21 cellular contexts compared by ENCODE assay signal in the genomic region with DNA sequence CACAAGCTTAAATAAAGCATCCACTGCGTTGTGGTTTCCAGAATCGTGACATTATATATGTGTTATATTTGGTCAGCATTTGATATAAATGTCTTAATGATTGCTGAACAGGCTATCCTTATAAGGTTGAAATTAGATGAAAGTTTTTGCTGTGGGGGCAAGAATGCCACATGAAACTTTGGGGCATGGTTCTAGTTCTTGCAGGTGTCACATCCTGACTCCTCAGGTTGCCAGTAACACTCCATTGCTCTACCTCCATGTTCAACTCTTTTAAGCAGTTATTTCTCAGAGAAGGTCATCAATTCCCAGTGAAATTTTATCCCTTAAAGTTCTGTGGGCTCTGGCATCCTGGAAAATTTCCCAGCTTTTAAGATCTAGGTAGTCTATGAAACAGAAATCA. TPM values are rescaled to one million over a fixed set of nuclear protein-coding genes. Genes with fewer than 3 reads are reported as not detected.
DNase-seq lines count a peak whose midpoint lies in the region; ATAC-seq and TF ChIP-seq lines count a peak whose summit lies in the region.
"Had no signal": no experiment of that assay in that cellular context is flagged by ENCODE, and none has a peak within 500 bp of the region (broad histone marks: within the 10 kb centered on the region; RNA-seq: fewer than 3 reads in every experiment).

No MANE protein-coding gene starts in this region.

- H3K36me3 Mint-ChIP-seq in activated T-helper 17 cell treated with anti-CD3 and anti-CD28 coated beads, Interleukin-2, amount 50 U/mL, for 72 hours (ENCODE audit: low read depth): peaks cover 96% of the 10 kb centered on the region
- H3K36me3 Mint-ChIP-seq in memory B cell: peaks cover 18% of the 10 kb centered on the region

- H3K9me3 Mint-ChIP-seq in activated T-helper 17 cell treated with anti-CD3 and anti-CD28 coated beads, Interleukin-2, amount 50 U/mL, for 72 hours: no peaks in the 10 kb centered on the region
- no peaks in the 10 kb centered on the region for H3K9me3 Mint-ChIP-seq in memory B cell

- H3K9me2 ChIP-seq in SK-N-SH: no peaks in the 10 kb centered on the region

- H2AFZ ChIP-seq in SK-N-SH (ENCODE audit: low read depth): no peak overlapping the region

- H3K4me2 ChIP-seq in SK-N-SH: no peak overlapping the region

- H3K4me1 ChIP-seq in SK-N-SH (ENCODE audit: control insufficient read depth in 1 of 2, insufficient read depth in 2 of 2, low read depth in 1 of 2, low read length in 1 of 2) (peaks cover 0 to 10% of the 10 kb centered on the region in 2 experiments; a peak in 1 of 4 replicates), HEK293 (ENCODE audit: control insufficient read depth, insufficient read depth, low read length) (no peaks in the 10 kb centered on the region)
- H3K4me1 ChIP-seq: right lobe of liver had no signal

- DNase-seq in SK-N-SH: no peak
- no peak for DNase-seq in memory B cell (ENCODE audit: low spot score in 2 of 2)
- DNase-seq in glomerular visceral epithelial cell (ENCODE audit: extremely low spot score): no peak
- no peak for DNase-seq in SIG-M5 (lab: John Stamatoyannopoulos, UW)
- no peak for DNase-seq in cerebellar nuclear complex (lab: John Stamatoyannopoulos, UW)
- DNase-seq: activated CD4-positive, alpha-beta T cell treated with anti-CD3 and anti-CD28 coated beads for 48 hours; activated gamma-delta T cell treated with Interleukin-2 at 50 U/mL for 16 hours; DMS53; dorsolateral prefrontal cortex; lower lobe of right lung; NCI-H146; NCI-H510A; NK-92 treated with Interleukin-12 subunit alpha and Interleukin-12 subunit beta, amount 100 ng/mL, for 24 hours; right lobe of liver; trophoblast cell had no signal

- POLR2A ChIA-PET in SK-N-SH (lab: Yijun Ruan, JAX): no interaction called here
- POLR2A ChIA-PET in HEK293 (lab: Yijun Ruan, JAX): no interaction called here

- H3K4me3 ChIP-seq in SK-N-SH (ENCODE audit: low read depth in 2 of 2, low read length in 1 of 2) (no peak overlapping the region), HEK293 (ENCODE audit: low read depth, low read length) (no peak overlapping the region)
- H3K4me3 ChIP-seq: dorsolateral prefrontal cortex, K562, lower lobe of right lung, right lobe of liver had no signal

- H3K36me3 ChIP-seq in SK-N-SH (replicated peaks in 1 of 2; ENCODE audit: control insufficient read depth in 1 of 2, insufficient read depth in 2 of 2, low read length in 1 of 2) (peaks cover 12 to 15% of the 10 kb centered on the region in 2 experiments), HEK293 (ENCODE audit: control insufficient read depth in 2 of 2, insufficient read depth in 1 of 2, low read length in 2 of 2) (no peaks in the 10 kb centered on the region)

- ATAC-seq in SK-N-SH treated with all-trans-retinoic acid at 6 μM for 48 hours (peak; percentile 21; the same call in 1 of the 3 replicates), memory B cell (ENCODE audit: low read depth) (no peak)
- ATAC-seq in activated T-helper 17 cell treated with anti-CD3 and anti-CD28 coated beads, Interleukin-2, amount 50 U/mL, for 72 hours (replicated peaks): peak; percentile 25
- ATAC-seq: K562, lower lobe of right lung, Panc1, right lobe of liver had no signal

- H3K4me1 Mint-ChIP-seq in activated T-helper 17 cell treated with anti-CD3 and anti-CD28 coated beads, Interleukin-2, amount 50 U/mL, for 72 hours: peaks cover 36% of the 10 kb centered on the region
- peaks cover 8% of the 10 kb centered on the region for H3K4me1 Mint-ChIP-seq in memory B cell

- H3K9me3 ChIP-seq in SK-N-SH (no peaks in the 10 kb centered on the region), HEK293 (ENCODE audit: control insufficient read depth, insufficient read depth, low read depth, low read length) (no peaks in the 10 kb centered on the region)
- H3K9me3 ChIP-seq: lower lobe of right lung, right lobe of liver had no signal

- H3K9ac ChIP-seq in SK-N-SH: no peak overlapping the region

- H3K79me2 ChIP-seq in SK-N-SH (ENCODE audit: insufficient read depth): no peaks in the 10 kb centered on the region

- H4K20me1 ChIP-seq in SK-N-SH (ENCODE audit: insufficient read depth): no peaks in the 10 kb centered on the region

- H3K27me3 Mint-ChIP-seq in activated T-helper 17 cell treated with anti-CD3 and anti-CD28 coated beads, Interleukin-2, amount 50 U/mL, for 72 hours: no peaks in the 10 kb centered on the region
- H3K27me3 Mint-ChIP-seq in memory B cell: no peaks in the 10 kb centered on the region

- peak overlapping the region; percentile 52 for H3K4me3 Mint-ChIP-seq in activated T-helper 17 cell treated with anti-CD3 and anti-CD28 coated beads, Interleukin-2, amount 50 U/mL, for 72 hours
- no peak overlapping the region for H3K4me3 Mint-ChIP-seq in memory B cell

- no peak for TF ChIP-seq RAD21 in SK-N-SH (IDR thresholded peaks at IDR 0.05; ENCODE audit: low read length)

- H3F3A ChIP-seq in SK-N-SH (replicated peaks; ENCODE audit: insufficient read depth): peaks cover 11% of the 10 kb centered on the region

- H3K27ac Mint-ChIP-seq in activated T-helper 17 cell treated with anti-CD3 and anti-CD28 coated beads, Interleukin-2, amount 50 U/mL, for 72 hours: peak overlapping the region; percentile 41
- peak overlapping the region; percentile 8 for H3K27ac Mint-ChIP-seq in memory B cell

- no peak for TF ChIP-seq EP300 in SK-N-SH (IDR thresholded peaks at IDR 0.05; ENCODE audit: borderline replicate concordance in 1 of 2, low read depth in 1 of 2, low read length in 1 of 2)

- H3K27ac ChIP-seq in SK-N-SH (ENCODE audit: low read depth in 2 of 2, low read length in 1 of 2) (no peak overlapping the region), HEK293 (ENCODE audit: extremely low read depth, low read depth, low read length) (no peak overlapping the region)
- H3K27ac ChIP-seq: 22Rv1, dorsolateral prefrontal cortex, lower lobe of right lung, right lobe of liver had no signal

- no peaks in the 10 kb centered on the region for H3K27me3 ChIP-seq in SK-N-SH (ENCODE audit: insufficient read depth)
- H3K27me3 ChIP-seq: dorsolateral prefrontal cortex, right lobe of liver had no signal

- TF ChIP-seq CTCF in SK-N-SH (IDR thresholded peaks at IDR 0.05) (no peak), HEK293 (tag by site-specific recombination; IDR thresholded peaks at IDR 0.05) (no peak)

- CTCF ChIA-PET in SK-N-SH (lab: Yijun Ruan, JAX): no interaction called here
- CTCF ChIA-PET in HEK293 (lab: Yijun Ruan, JAX): no interaction called here

- WGBS in SK-N-SH (ENCODE audit: low lambda C conversion rate): 93% methylated on average over 2 of the region's 2 CpGs

TF ChIP-seq in SK-N-SH treated with all-trans-retinoic acid at 6 μM for 48 hours, 23 proteins besides CTCF, POLR2A, EP300 and RAD21 (continues in another document):
- TF ChIP-seq SNAI2 (CRISPR knock-in tag; IDR thresholded peaks at IDR 0.05): no peak
- no peak for TF ChIP-seq OSR1 (CRISPR knock-in tag; IDR thresholded peaks at IDR 0.05)
- no peak for TF ChIP-seq ZNF8 (CRISPR knock-in tag; IDR thresholded peaks at IDR 0.05)
- no peak for TF ChIP-seq TCF4 (CRISPR knock-in tag; IDR thresholded peaks at IDR 0.05; ENCODE audit: borderline replicate concordance)

TF ChIP-seq in SK-N-SH, 30 proteins besides CTCF, POLR2A, EP300 and RAD21:
- TF ChIP-seq EZH2phosphoT487 (IDR thresholded peaks at IDR 0.05; ENCODE audit: borderline replicate concordance, low read depth) (no peak), TCF12 (IDR thresholded peaks at IDR 0.05) (no peak), MEF2A (IDR thresholded peaks at IDR 0.05; ENCODE audit: borderline replicate concordance, low read depth) (no peak), YY1 (IDR thresholded peaks at IDR 0.05; ENCODE audit: low read depth) (no peak)
- TF ChIP-seq, protein P1, sequence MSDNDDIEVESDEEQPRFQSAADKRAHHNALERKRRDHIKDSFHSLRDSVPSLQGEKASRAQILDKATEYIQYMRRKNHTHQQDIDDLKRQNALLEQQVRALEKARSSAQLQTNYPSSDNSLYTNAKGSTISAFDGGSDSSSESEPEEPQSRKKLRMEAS (IDR thresholded peaks at IDR 0.05; ENCODE audit: low read depth): no peak
- TF ChIP-seq, protein P2, sequence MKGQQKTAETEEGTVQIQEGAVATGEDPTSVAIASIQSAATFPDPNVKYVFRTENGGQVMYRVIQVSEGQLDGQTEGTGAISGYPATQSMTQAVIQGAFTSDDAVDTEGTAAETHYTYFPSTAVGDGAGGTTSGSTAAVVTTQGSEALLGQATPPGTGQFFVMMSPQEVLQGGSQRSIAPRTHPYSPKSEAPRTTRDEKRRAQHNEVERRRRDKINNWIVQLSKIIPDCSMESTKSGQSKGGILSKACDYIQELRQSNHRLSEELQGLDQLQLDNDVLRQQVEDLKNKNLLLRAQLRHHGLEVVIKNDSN (IDR thresholded peaks at IDR 0.05; ENCODE audit: borderline replicate concordance, low read depth): no peak

TF ChIP-seq in HEK293, 187 proteins besides CTCF, POLR2A, EP300 and RAD21:
- TF ChIP-seq ZNF19 (tag by site-specific recombination; IDR thresholded peaks at IDR 0.05; ENCODE audit: low read depth) (no peak), ZNF660 (tag by site-specific recombination; IDR thresholded peaks at IDR 0.05) (peak; percentile 44; the same call in 1 of the 2 replicates)

RNA-seq across cellular contexts. Expression of a gene that starts 33.7 kb away (rescaled TPM):
- 12.2 and 14.1 TPM in 2 replicates for polyA plus RNA-seq in SK-N-SH (2012; rRNA removed)
- 13.4 and 15.2 TPM in 2 replicates for polyA plus RNA-seq in SK-N-SH (2012; cell fraction: cytosol; rRNA removed)
- polyA plus RNA-seq in SK-N-SH (2012; cell fraction: nucleus; rRNA removed): 16.3 and 23.9 TPM in 2 replicates
- 100 to 1,000 TPM; 103 to 110 TPM for total RNA-seq in activated T-helper 17 cell treated with anti-CD3 and anti-CD28 coated beads, Interleukin-2, amount 50 U/mL, for 72 hours
